In the genomic region with DNA sequence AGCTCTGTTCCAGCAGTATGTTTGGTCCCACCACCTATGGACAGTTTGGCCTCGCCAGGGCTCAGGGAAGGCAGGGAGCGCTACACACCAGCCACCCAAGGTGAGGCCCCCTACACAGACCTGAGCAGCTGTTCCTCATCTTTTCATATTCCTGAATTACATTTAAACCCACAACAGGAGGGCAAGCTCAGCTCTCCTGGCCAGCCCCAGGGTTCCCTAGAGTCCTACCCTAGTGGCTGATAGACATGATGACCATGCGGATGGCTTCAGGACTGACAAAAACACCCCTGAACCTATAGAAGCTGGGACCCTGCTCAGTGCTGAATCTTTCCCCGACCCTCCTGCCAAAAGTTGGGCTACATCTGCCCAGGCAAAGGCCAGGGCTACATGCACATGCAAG, we compare ENCODE assay signal across 1 cellular context.
TF ChIP-seq lines count a peak whose summit lies in the region.

No MANE protein-coding gene starts in this region.

TF ChIP-seq in A549, 52 proteins besides CTCF, POLR2A, EP300 and RAD21 (continued from another document):
- TF ChIP-seq, protein P1, sequence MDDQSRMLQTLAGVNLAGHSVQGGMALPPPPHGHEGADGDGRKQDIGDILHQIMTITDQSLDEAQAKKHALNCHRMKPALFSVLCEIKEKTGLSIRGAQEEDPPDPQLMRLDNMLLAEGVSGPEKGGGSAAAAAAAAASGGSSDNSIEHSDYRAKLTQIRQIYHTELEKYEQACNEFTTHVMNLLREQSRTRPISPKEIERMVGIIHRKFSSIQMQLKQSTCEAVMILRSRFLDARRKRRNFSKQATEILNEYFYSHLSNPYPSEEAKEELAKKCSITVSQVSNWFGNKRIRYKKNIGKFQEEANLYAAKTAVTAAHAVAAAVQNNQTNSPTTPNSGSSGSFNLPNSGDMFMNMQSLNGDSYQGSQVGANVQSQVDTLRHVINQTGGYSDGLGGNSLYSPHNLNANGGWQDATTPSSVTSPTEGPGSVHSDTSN (IDR thresholded peaks at IDR 0.05): no peak
- TF ChIP-seq MAFK (IDR thresholded peaks at IDR 0.05; ENCODE audit: partially characterized antibody) (no peak), CHD4 (IDR thresholded peaks at IDR 0.05; ENCODE audit: borderline replicate concordance) (no peak), HOXB5 (CRISPR knock-in tag; IDR thresholded peaks at IDR 0.05) (no peak), RNF2 (IDR thresholded peaks at IDR 0.05; ENCODE audit: borderline replicate concordance, low read depth) (no peak), MYC (IDR thresholded peaks at IDR 0.05; ENCODE audit: borderline replicate concordance, low read length) (no peak), KDM5A (IDR thresholded peaks at IDR 0.05) (no peak), PHF8 (IDR thresholded peaks at IDR 0.05; ENCODE audit: borderline replicate concordance, low read depth) (no peak), TFCP2L1 (CRISPR knock-in tag; IDR thresholded peaks at IDR 0.05) (no peak), ZSCAN20 (CRISPR knock-in tag; IDR thresholded peaks at IDR 0.05) (no peak), EHMT2 (IDR thresholded peaks at IDR 0.05; ENCODE audit: low read depth) (no peak)
- TF ChIP-seq, protein P2, sequence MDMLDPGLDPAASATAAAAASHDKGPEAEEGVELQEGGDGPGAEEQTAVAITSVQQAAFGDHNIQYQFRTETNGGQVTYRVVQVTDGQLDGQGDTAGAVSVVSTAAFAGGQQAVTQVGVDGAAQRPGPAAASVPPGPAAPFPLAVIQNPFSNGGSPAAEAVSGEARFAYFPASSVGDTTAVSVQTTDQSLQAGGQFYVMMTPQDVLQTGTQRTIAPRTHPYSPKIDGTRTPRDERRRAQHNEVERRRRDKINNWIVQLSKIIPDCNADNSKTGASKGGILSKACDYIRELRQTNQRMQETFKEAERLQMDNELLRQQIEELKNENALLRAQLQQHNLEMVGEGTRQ (IDR thresholded peaks at IDR 0.05): no peak
TF ChIP-seq in A549: peak in this region for 0.
